Comparison of ENCODE assay signal across 18 cellular contexts in genomic region chr3:129837057-129837631, GRCh38. TPM values are rescaled to one million over a fixed set of nuclear protein-coding genes. Genes with fewer than 3 reads are reported as not detected.
A peak's percentile ranks its signal among the peaks of the same experiment; 100 is the strongest.
DNase-seq lines count a peak whose midpoint lies in the region; ATAC-seq and TF ChIP-seq lines count a peak whose summit lies in the region.
"Had no signal": no experiment of that assay in that cellular context is flagged by ENCODE, and none has a peak within 500 bp of the region (broad histone marks: within the 10 kb centered on the region; RNA-seq: fewer than 3 reads in every experiment).

No MANE protein-coding gene starts in this region.

- intact Hi-C loops in psoas muscle (cut with DNase I) (no loop called here), left ventricle myocardium superior (cut with micrococcal nuclease) (no loop called here)

- H3K4me3 ChIP-seq in astrocyte of the spinal cord (ENCODE audit: low read depth, low read length): no peak overlapping the region
- H3K4me3 ChIP-seq in psoas muscle: peak overlapping the region; percentile 41
- H3K4me3 ChIP-seq: ovary, testis had no signal

- no peaks in the 10 kb centered on the region for H3K27me3 ChIP-seq in psoas muscle (ENCODE audit: insufficient read depth in 3 of 3, low read length in 2 of 3)
- H3K27me3 ChIP-seq: ovary, testis had no signal

- WGBS in psoas muscle, 3 donors: 63 to 73% (median 66%) methylated on average over 2 of the region's 2 CpGs

- ATAC-seq in psoas muscle (no peak), GM21619 (IDR thresholded peaks at IDR 0.05; ENCODE audit: unreplicated experiment) (no peak), left ventricle myocardium superior (no peak)
- ATAC-seq: activated T-cell treated with anti-CD3 and anti-CD28 coated beads, Interleukin-2, amount 50 U/mL, for 4 hours; effector memory CD8-positive, alpha-beta T cell; HCT116 had no signal

- peaks cover 46% of the 10 kb centered on the region for H3K4me1 ChIP-seq in psoas muscle

- no peaks in the 10 kb centered on the region for H3K9me3 ChIP-seq in psoas muscle
- H3K9me3 ChIP-seq: ovary, testis had no signal

- H3K27ac ChIP-seq in psoas muscle: peak overlapping the region; percentile 62
- no peak overlapping the region for H3K27ac ChIP-seq in RWPE1
- H3K27ac ChIP-seq: ovary, testis had no signal

- CTCF ChIA-PET in RWPE1 (lab: Yijun Ruan, JAX): interaction anchor here (1.2 kb wide), 1 partner anchor 97 kb away, joined by 3 read pairs; no protein-coding TSS in a partner anchor

- DNase-seq in NCI-H146 (lab: John Stamatoyannopoulos, UW): peak; percentile 23
- no peak for DNase-seq in NCI-H146 treated with DMSO at 0.1 percent for 48 hours (lab: John Stamatoyannopoulos, UW; ENCODE audit: unreplicated experiment)
- DNase-seq in astrocyte of the spinal cord (ENCODE audit: low read depth, low spot score): peak; percentile 22
- DNase-seq in iris pigment epithelial cell (ENCODE audit: low read depth): peak; percentile 32
- DNase-seq in psoas muscle: no peak
- DNase-seq in RWPE1 (ENCODE audit: low spot score): no peak
- DNase-seq in left ventricle myocardium superior: no peak
- DNase-seq: 8988T; activated CD4-positive, alpha-beta T cell treated with anti-CD3 and anti-CD28 coated beads, Interleukin-2, amount 10 ng/mL, durations not matched to agents 24 days and 14 days; activated T-cell treated with anti-CD3 and anti-CD28 coated beads, Interleukin-2, amount 50 U/mL, for 4 hours; CD4-positive, CD25-positive, alpha-beta regulatory T cell; effector memory CD8-positive, alpha-beta T cell; GDM1; ovary; stimulated activated CD4-positive, alpha-beta T cell treated with anti-CD3 and anti-CD28 coated beads, Interleukin-15, amount 100 ng/mL, for 24 hours had no signal

- POLR2A ChIA-PET in RWPE1 (lab: Yijun Ruan, JAX; ENCODE audit: low non-redundant PET): no interaction called here

- in situ Hi-C loops in astrocyte of the spinal cord (cut with HindIII; ENCODE audit: low sequenced_read_pairs): no loop called here

- no peak for TF ChIP-seq CTCF in astrocyte of the spinal cord (IDR thresholded peaks at IDR 0.05; ENCODE audit: low read depth, low read length)
- no peak for TF ChIP-seq CTCF in psoas muscle (IDR thresholded peaks at IDR 0.05)
- no peak for TF ChIP-seq CTCF in RWPE1 (conservative IDR thresholded peaks at IDR 0.05; ENCODE audit: low read depth)

- no peaks in the 10 kb centered on the region for H3K36me3 ChIP-seq in psoas muscle (ENCODE audit: insufficient read depth in 1 of 2, low read depth in 1 of 2)
- H3K36me3 ChIP-seq: ovary had no signal

RNA-seq across cellular contexts. Expression of gene TMCC1, which starts 56.4 kb away (rescaled TPM):
- total RNA-seq in psoas muscle (10 to 100 TPM; 38.1 to 55.0 (median 44.9) TPM), left ventricle myocardium superior (28.4 TPM)
- 10 to 100 TPM; 12.4 to 31.4 (median 13.8) TPM for polyA plus RNA-seq in psoas muscle

Comparison
In these comparisons a context has a peak if more than half of its experiments do, and no peak if none do; other contexts are left out.
1. DNase-seq: peak in NCI-H146 (single experiment), astrocyte of the spinal cord (single experiment) and iris pigment epithelial cell (single experiment); none in NCI-H146 treated with DMSO at 0.1 percent for 48 hours (single experiment), psoas muscle (0 of 2), RWPE1 (single experiment) and left ventricle myocardium superior (single experiment).